Comparison of ENCODE assay signal across 23 cellular contexts in genomic region chr18:21057112-21057511, GRCh38. TPM values are rescaled to one million over a fixed set of nuclear protein-coding genes. Genes with fewer than 3 reads are reported as not detected.
DNase-seq lines count a peak whose midpoint lies in the region; ATAC-seq and FAIRE-seq lines count a peak whose summit lies in the region.
"Had no signal": no experiment of that assay in that cellular context is flagged by ENCODE, and none has a peak within 500 bp of the region (broad histone marks: within the 10 kb centered on the region; RNA-seq: fewer than 3 reads in every experiment).

No MANE protein-coding gene starts in this region.

- H3K9me3 ChIP-seq in Karpas-422 (ENCODE audit: low read length), result no peaks in the 10 kb centered on the region
- H3K9me3 ChIP-seq: A549, BE2C, Peyer's patch had no signal

- no peaks in the 10 kb centered on the region for H4K20me1 ChIP-seq in Karpas-422 (ENCODE audit: insufficient read depth, low read depth, low read length)

- ATAC-seq in GM18870 (IDR thresholded peaks at IDR 0.05; ENCODE audit: unreplicated experiment) (peak; percentile 55), GM21619 (IDR thresholded peaks at IDR 0.05; ENCODE audit: unreplicated experiment) (peak; percentile 62), HG02798 (IDR thresholded peaks at IDR 0.05; ENCODE audit: poor library complexity, unreplicated experiment) (no peak)
- ATAC-seq in activated T-helper 17 cell treated with anti-CD3 and anti-CD28 coated beads, Interleukin-2, amount 50 U/mL, for 72 hours (replicated peaks), result no peak
- ATAC-seq: A549, Right ventricle myocardium inferior had no signal

- H3K9me2 ChIP-seq in Karpas-422 (replicated peaks; ENCODE audit: insufficient read depth, low read length), result no peaks in the 10 kb centered on the region

- peaks cover 97% of the 10 kb centered on the region for H3K79me2 ChIP-seq in Karpas-422 (ENCODE audit: low read length)

- H3K4me2 ChIP-seq in Karpas-422 (ENCODE audit: low read depth, low read length, poor library complexity, severe bottlenecking), result no peak overlapping the region
- H3K4me2 ChIP-seq: A549 had no signal

- no peak overlapping the region for H3K9ac ChIP-seq in Karpas-422 (ENCODE audit: low read length)

- no peak overlapping the region for H3K4me3 ChIP-seq in Karpas-422 (ENCODE audit: low read length)
- H3K4me3 ChIP-seq: A549, Peyer's patch had no signal

- peak; percentile 54 for FAIRE-seq in RCC 7860 (lab: Jason Lieb, UNC)
- FAIRE-seq: A549, H1, HTR-8/SVneo had no signal

- no peaks in the 10 kb centered on the region for H3K9me3 Mint-ChIP-seq in activated T-helper 17 cell treated with anti-CD3 and anti-CD28 coated beads, Interleukin-2, amount 50 U/mL, for 72 hours
- H3K9me3 Mint-ChIP-seq: T-helper 1 cell treated with Interleukin-12 subunit alpha and Interleukin-12 subunit beta and Interleukin-4 antibody, amounts not matched to agents 30 μg/mL and 1 μg/mL, for 36 hours had no signal

- no peak for DNase-seq in RCC 7860 (ENCODE audit: low spot score)
- DNase-seq in kidney tubule cell (ENCODE audit: low spot score), result peak; percentile 60
- no peak for DNase-seq in Karpas-422
- DNase-seq in NCI-H1092 treated with DMSO at 0.1 percent for 48 hours (lab: John Stamatoyannopoulos, UW), result no peak
- DNase-seq: BE2C, DMS79, KG1, NCI-H1105 treated with DMSO at 0.1 percent for 48 hours, NCI-H1694, NCI-H2081, NCI-H2171, NCI-H524 treated with DMSO at 0.1 percent for 48 hours, NCI-H82, Peyer's patch had no signal

- H3K4me1 ChIP-seq in Karpas-422 (ENCODE audit: low read length), result peaks cover 15% of the 10 kb centered on the region
- H3K4me1 ChIP-seq: BE2C had no signal

- H3K36me3 ChIP-seq in Karpas-422 (ENCODE audit: insufficient read depth, low read length), result peaks cover 6% of the 10 kb centered on the region; the same call in 1 of the 2 replicates
- H3K36me3 ChIP-seq: BE2C, Peyer's patch had no signal

- H3K27me3 Mint-ChIP-seq in activated T-helper 17 cell treated with anti-CD3 and anti-CD28 coated beads, Interleukin-2, amount 50 U/mL, for 72 hours, result no peaks in the 10 kb centered on the region

- no peak overlapping the region for H3K27ac ChIP-seq in Karpas-422 (ENCODE audit: low read length)
- H3K27ac ChIP-seq: A549, Peyer's patch had no signal

- H2AFZ ChIP-seq in Karpas-422 (ENCODE audit: low read length), result no peak overlapping the region

- H3K27ac Mint-ChIP-seq in activated T-helper 17 cell treated with anti-CD3 and anti-CD28 coated beads, Interleukin-2, amount 50 U/mL, for 72 hours, result no peak overlapping the region
- H3K27ac Mint-ChIP-seq: T-helper 1 cell treated with Interleukin-12 subunit alpha and Interleukin-12 subunit beta and Interleukin-4 antibody, amounts not matched to agents 30 μg/mL and 1 μg/mL, for 36 hours had no signal

- no peak overlapping the region for H3K4me3 Mint-ChIP-seq in activated T-helper 17 cell treated with anti-CD3 and anti-CD28 coated beads, Interleukin-2, amount 50 U/mL, for 72 hours
- H3K4me3 Mint-ChIP-seq: T-helper 1 cell treated with Interleukin-12 subunit alpha and Interleukin-12 subunit beta and Interleukin-4 antibody, amounts not matched to agents 30 μg/mL and 1 μg/mL, for 36 hours had no signal

- peaks cover 11% of the 10 kb centered on the region for H3K36me3 Mint-ChIP-seq in activated T-helper 17 cell treated with anti-CD3 and anti-CD28 coated beads, Interleukin-2, amount 50 U/mL, for 72 hours (ENCODE audit: low read depth)

- no peaks in the 10 kb centered on the region for H3K27me3 ChIP-seq in Karpas-422 (ENCODE audit: low read length)
- H3K27me3 ChIP-seq: BE2C, Peyer's patch had no signal

- H3K4me1 Mint-ChIP-seq in activated T-helper 17 cell treated with anti-CD3 and anti-CD28 coated beads, Interleukin-2, amount 50 U/mL, for 72 hours, result peaks cover 5% of the 10 kb centered on the region

RNA-seq across cellular contexts. Expression of gene ROCK1, which starts 54.5 kb away (rescaled TPM):
- total RNA-seq in activated T-helper 17 cell treated with anti-CD3 and anti-CD28 coated beads, Interleukin-2, amount 50 U/mL, for 72 hours, result 10 to 100 TPM; 51.3 to 61.3 TPM
- 41.2 and 47.0 TPM in 2 replicates for total RNA-seq in Karpas-422 (2014; rRNA removed; shearing (Covaris generic); ENCODE audit: low replicate concordance)

Comparison
In these comparisons a context has a peak if more than half of its experiments do, and no peak if none do; other contexts are left out.
1. ATAC-seq: peak in GM18870 (single experiment) and GM21619 (single experiment); none in activated T-helper 17 cell treated with anti-CD3 and anti-CD28 coated beads, Interleukin-2, amount 50 U/mL, for 72 hours (single experiment) and HG02798 (single experiment).